ENCODE assay signal across 20 cellular contexts in the genomic region with DNA sequence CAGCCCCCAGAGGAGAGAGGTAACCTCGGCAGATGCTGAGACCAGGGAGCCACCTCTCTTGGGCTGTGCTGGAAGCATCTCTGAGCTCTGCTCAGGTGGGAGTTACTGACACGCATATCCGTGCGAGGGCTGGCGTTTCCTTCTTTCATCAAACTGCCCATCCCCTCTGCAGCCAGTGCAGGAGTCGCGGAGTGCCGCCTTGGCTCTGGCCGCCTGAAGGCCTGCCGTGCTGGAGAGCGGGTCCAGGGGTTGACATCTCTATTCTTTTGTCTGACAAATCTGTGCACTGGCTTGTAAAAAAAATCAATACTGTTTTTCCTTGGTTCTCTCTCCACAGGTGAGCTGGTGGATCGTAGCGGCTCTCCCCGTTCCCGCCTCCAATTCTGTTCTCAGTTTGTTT.
DNase-seq lines count a peak whose midpoint lies in the region; ATAC-seq and TF ChIP-seq lines count a peak whose summit lies in the region.
"Had no signal": no experiment of that assay in that cellular context is flagged by ENCODE, and none has a peak within 500 bp of the region (broad histone marks: within the 10 kb centered on the region; RNA-seq: fewer than 3 reads in every experiment).

No MANE protein-coding gene starts in this region.

- H3K27me3 ChIP-seq in osteoblast (ENCODE audit: insufficient read depth, low read length): no peaks in the 10 kb centered on the region
- H3K27me3 ChIP-seq: BE2C; BLaER1 treated with 17β-estradiol and CSF1 and Interleukin-3, amounts not matched to agents 10 nM and 100 nM had no signal

- no peak for ATAC-seq in HG02610 (IDR thresholded peaks at IDR 0.05; ENCODE audit: unreplicated experiment)
- ATAC-seq: A549 had no signal

- H3K79me2 ChIP-seq in osteoblast (ENCODE audit: insufficient read depth, low read length): no peaks in the 10 kb centered on the region

- peak; percentile 65 for DNase-seq in NCI-H748 (lab: John Stamatoyannopoulos, UW; ENCODE audit: unreplicated experiment)
- no peak for DNase-seq in NCI-H748 treated with DMSO at 0.1 percent for 48 hours (lab: John Stamatoyannopoulos, UW)
- peak; percentile 17 for DNase-seq in osteoblast (ENCODE audit: insufficient read length, low spot score, missing footprints)
- DNase-seq in type B pancreatic cell (ENCODE audit: extremely low spot score, unreplicated experiment): no peak
- no peak for DNase-seq in KG1 (lab: John Stamatoyannopoulos, UW)
- DNase-seq: 8988T; ACHN; AML-193; BE2C; CD4-positive, alpha-beta T cell; CD8-positive, alpha-beta memory T cell; DMS53; DND-41; GM23248; H7; HCEC 1CT had no signal

- H3K27ac ChIP-seq in osteoblast (ENCODE audit: low read depth, low read length): no peak overlapping the region
- H3K27ac ChIP-seq: A549; BLaER1 treated with 17β-estradiol and CSF1 and Interleukin-3, amounts not matched to agents 10 nM and 100 nM; GM23248 had no signal

- no peak overlapping the region for H3K4me3 ChIP-seq in osteoblast (ENCODE audit: insufficient read depth, low read length)
- H3K4me3 ChIP-seq: A549; BLaER1 treated with 17β-estradiol and CSF1 and Interleukin-3, amounts not matched to agents 10 nM and 100 nM; GM23248 had no signal

- no peaks in the 10 kb centered on the region for H3K9me3 Mint-ChIP-seq in type B pancreatic cell
- H3K9me3 Mint-ChIP-seq: CD4-positive, alpha-beta T cell had no signal

- H3K4me3 Mint-ChIP-seq in type B pancreatic cell: peak overlapping the region; percentile 33
- H3K4me3 Mint-ChIP-seq: CD14-positive monocyte; CD4-positive, alpha-beta T cell; CD8-positive, alpha-beta memory T cell had no signal

- H3K4me1 ChIP-seq in osteoblast (ENCODE audit: insufficient read depth, low read length): no peaks in the 10 kb centered on the region
- H3K4me1 ChIP-seq: A549; BE2C; BLaER1 treated with 17β-estradiol and CSF1 and Interleukin-3, amounts not matched to agents 10 nM and 100 nM had no signal

- H3K9me3 ChIP-seq in osteoblast (ENCODE audit: low read depth, low read length): no peaks in the 10 kb centered on the region
- H3K9me3 ChIP-seq: A549; BE2C; BLaER1 treated with 17β-estradiol and CSF1 and Interleukin-3, amounts not matched to agents 10 nM and 100 nM had no signal

- H3K27me3 Mint-ChIP-seq in type B pancreatic cell: peaks cover 29% of the 10 kb centered on the region

- no peak overlapping the region for H3K27ac Mint-ChIP-seq in type B pancreatic cell
- H3K27ac Mint-ChIP-seq: CD14-positive monocyte; CD4-positive, alpha-beta T cell; CD8-positive, alpha-beta memory T cell had no signal

- H3K4me1 Mint-ChIP-seq in type B pancreatic cell (ENCODE audit: unreplicated experiment): peaks cover 4% of the 10 kb centered on the region
- H3K4me1 Mint-ChIP-seq: CD14-positive monocyte; CD8-positive, alpha-beta memory T cell had no signal

- no peaks in the 10 kb centered on the region for H3K36me3 Mint-ChIP-seq in type B pancreatic cell
- H3K36me3 Mint-ChIP-seq: CD14-positive monocyte; CD8-positive, alpha-beta memory T cell had no signal

- H3K4me2 ChIP-seq in osteoblast (ENCODE audit: insufficient read depth, low read length): no peak overlapping the region
- H3K4me2 ChIP-seq: A549; BLaER1 treated with 17β-estradiol and CSF1 and Interleukin-3, amounts not matched to agents 10 nM and 100 nM had no signal

- no peak for TF ChIP-seq CTCF in osteoblast (IDR thresholded peaks at IDR 0.05; ENCODE audit: extremely low read depth, low read depth, low read length)
- no peak for TF ChIP-seq CTCF in type B pancreatic cell (conservative IDR thresholded peaks at IDR 0.05)

- no peaks in the 10 kb centered on the region for H4K20me1 ChIP-seq in osteoblast (ENCODE audit: insufficient read depth, low read length)
- H4K20me1 ChIP-seq: BLaER1 treated with 17β-estradiol and CSF1 and Interleukin-3, amounts not matched to agents 10 nM and 100 nM had no signal

- no peaks in the 10 kb centered on the region for H3K36me3 ChIP-seq in osteoblast (ENCODE audit: insufficient read depth, low read length)
- H3K36me3 ChIP-seq: BE2C; BLaER1 treated with 17β-estradiol and CSF1 and Interleukin-3, amounts not matched to agents 10 nM and 100 nM had no signal

- no peak overlapping the region for H2AFZ ChIP-seq in osteoblast (ENCODE audit: low read length)
- H2AFZ ChIP-seq: GM23248 had no signal

Comparison
In these comparisons a context has a peak if more than half of its experiments do, and no peak if none do; other contexts are left out.
1. DNase-seq: peak in NCI-H748 (single experiment) and osteoblast (single experiment); none in NCI-H748 treated with DMSO at 0.1 percent for 48 hours (single experiment), type B pancreatic cell (single experiment) and KG1 (single experiment).